Comparison of ENCODE assay signal across 19 cellular contexts in genomic region chr12:1501695-1502440, GRCh38.
"Had no signal": no experiment of that assay in that cellular context is flagged by ENCODE, and none has a peak within 500 bp of the region (broad histone marks: within the 10 kb centered on the region; RNA-seq: fewer than 3 reads in every experiment).

No MANE protein-coding gene starts in this region.

- H3K36me3 Mint-ChIP-seq: activated naive CD4-positive, alpha-beta T cell treated with anti-CD3 and anti-CD28 coated beads, Interleukin-2, amount 50 U/mL, for 72 hours had no signal

- ATAC-seq: activated naive CD4-positive, alpha-beta T cell treated with anti-CD3 and anti-CD28 coated beads, Interleukin-2, amount 50 U/mL, for 72 hours; left lobe of liver; upper lobe of right lung had no signal

- DNase-seq: activated CD4-positive, alpha-beta memory T cell treated with anti-CD3 and anti-CD28 coated beads, Interleukin-2, amount 10 ng/mL, durations not matched to agents 7 days and 5 days; activated CD4-positive, alpha-beta T cell treated with anti-CD3 and anti-CD28 coated beads for 48 hours; activated CD4-positive, CD25-positive, alpha-beta regulatory T cell; activated gamma-delta T cell treated with Interleukin-2 at 50 U/mL for 16 hours; activated T-cell treated with anti-CD3 and anti-CD28 coated beads, Interleukin-2, amount 50 U/mL, for 24 hours; endodermal cell; foreskin melanocyte; glutamatergic neuron; hypothalamus; midbrain; sigmoid colon; spleen; stimulated activated CD8-positive, alpha-beta memory T cell treated with anti-CD3 and anti-CD28 coated beads, Interleukin-4, amount 100 ng/mL, for 48 hours; stimulated activated naive CD4-positive, alpha-beta T cell; T-helper 1 cell; T-helper 9 cell; upper lobe of right lung had no signal

- H3K4me3 Mint-ChIP-seq: activated CD4-positive, alpha-beta memory T cell treated with anti-CD3 and anti-CD28 coated beads, Interleukin-2, amount 10 ng/mL, durations not matched to agents 7 days and 5 days; activated T-cell treated with anti-CD3 and anti-CD28 coated beads, Interleukin-2, amount 50 U/mL, for 24 hours; endodermal cell had no signal

- H3K4me1 Mint-ChIP-seq: endodermal cell had no signal

- H3K27ac Mint-ChIP-seq: activated CD4-positive, alpha-beta memory T cell treated with anti-CD3 and anti-CD28 coated beads, Interleukin-2, amount 10 ng/mL, durations not matched to agents 7 days and 5 days; activated naive CD4-positive, alpha-beta T cell treated with anti-CD3 and anti-CD28 coated beads, Interleukin-2, amount 50 U/mL, for 72 hours; activated T-cell treated with anti-CD3 and anti-CD28 coated beads, Interleukin-2, amount 50 U/mL, for 24 hours; endodermal cell had no signal

- H3K9me3 Mint-ChIP-seq: activated CD4-positive, alpha-beta memory T cell treated with anti-CD3 and anti-CD28 coated beads, Interleukin-2, amount 10 ng/mL, durations not matched to agents 7 days and 5 days; activated naive CD4-positive, alpha-beta T cell treated with anti-CD3 and anti-CD28 coated beads, Interleukin-2, amount 50 U/mL, for 72 hours; activated T-cell treated with anti-CD3 and anti-CD28 coated beads, Interleukin-2, amount 50 U/mL, for 24 hours had no signal
